Comparison of ENCODE assay signal across 9 cellular contexts in the genomic region with DNA sequence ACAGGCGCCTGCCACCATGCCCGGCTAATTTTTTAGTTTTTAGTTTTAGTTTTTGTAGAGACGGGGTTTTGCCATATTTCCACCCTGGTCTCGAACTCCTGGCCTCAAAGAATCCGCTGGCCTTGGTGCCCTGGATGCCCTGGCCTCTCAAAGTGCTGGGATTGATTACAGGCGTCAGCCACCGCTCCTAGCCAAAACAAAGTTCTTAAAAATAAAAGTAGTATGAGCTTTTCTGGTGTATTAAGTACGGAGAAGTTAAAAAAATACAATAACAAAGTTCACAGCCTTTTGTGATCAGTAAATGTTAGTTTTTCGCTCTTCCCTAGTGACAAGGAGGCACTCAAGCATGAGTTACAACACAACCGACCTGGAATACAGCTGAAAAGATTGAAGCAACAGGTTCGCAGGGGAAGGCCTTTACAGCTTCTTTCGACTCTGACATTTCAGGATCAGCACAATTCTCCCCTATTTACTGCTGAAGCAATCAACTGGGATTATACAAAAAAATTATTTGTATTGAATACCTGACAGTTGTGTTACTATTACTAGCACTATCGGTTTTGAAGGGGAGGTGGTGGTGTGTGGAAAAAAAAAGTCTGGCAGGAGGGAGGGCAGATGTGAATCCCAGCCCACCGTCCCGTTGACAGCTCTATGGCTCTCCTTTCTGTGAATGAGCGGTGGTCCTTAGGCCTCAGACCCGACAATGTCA. TPM values are rescaled to one million over a fixed set of nuclear protein-coding genes. Genes with fewer than 3 reads are reported as not detected.
DNase-seq lines count a peak whose midpoint lies in the region; ATAC-seq, FAIRE-seq and TF ChIP-seq lines count a peak whose summit lies in the region.
"Had no signal": no experiment of that assay in that cellular context is flagged by ENCODE, and none has a peak within 500 bp of the region (broad histone marks: within the 10 kb centered on the region; RNA-seq: fewer than 3 reads in every experiment).

No MANE protein-coding gene starts in this region.

- peaks cover 20% of the 10 kb centered on the region for H3K4me1 Mint-ChIP-seq in T-helper 1 cell treated with Interleukin-12 subunit alpha and Interleukin-12 subunit beta and Interleukin-4 antibody, amounts not matched to agents 30 μg/mL and 1 μg/mL, for 36 hours (ENCODE audit: low read depth)

- ATAC-seq in foreskin keratinocyte, result no peak
- no peak for ATAC-seq in HG02840 (IDR thresholded peaks at IDR 0.05; ENCODE audit: low FRiP score, unreplicated experiment)

- TF ChIP-seq CTCF in VCaP (conservative IDR thresholded peaks at IDR 0.05), result no peak
- TF ChIP-seq CTCF in foreskin keratinocyte (conservative IDR thresholded peaks at IDR 0.05), result no peak

- H3K9me3 ChIP-seq in skeletal muscle satellite cell (replicated peaks; ENCODE audit: low read length), result no peaks in the 10 kb centered on the region

- H3K27me3 Mint-ChIP-seq in T-helper 1 cell treated with Interleukin-12 subunit alpha and Interleukin-12 subunit beta and Interleukin-4 antibody, amounts not matched to agents 30 μg/mL and 1 μg/mL, for 36 hours (ENCODE audit: low read depth), result no peaks in the 10 kb centered on the region

- peak overlapping the region; percentile 70 for H3K4me3 ChIP-seq in skeletal muscle satellite cell (ENCODE audit: low read length)

- H3K9me3 Mint-ChIP-seq in T-helper 1 cell treated with Interleukin-12 subunit alpha and Interleukin-12 subunit beta and Interleukin-4 antibody, amounts not matched to agents 30 μg/mL and 1 μg/mL, for 36 hours, result no peaks in the 10 kb centered on the region

- H3K4me2 ChIP-seq in skeletal muscle satellite cell (ENCODE audit: low read length), result peak overlapping the region; percentile 81

- H3K27me3 ChIP-seq in foreskin keratinocyte, result no peaks in the 10 kb centered on the region
- H3K27me3 ChIP-seq in skeletal muscle satellite cell (ENCODE audit: control insufficient read depth, insufficient read depth, low read length), result no peaks in the 10 kb centered on the region

- H3K4me3 Mint-ChIP-seq in T-helper 1 cell treated with Interleukin-12 subunit alpha and Interleukin-12 subunit beta and Interleukin-4 antibody, amounts not matched to agents 30 μg/mL and 1 μg/mL, for 36 hours, result peak overlapping the region; percentile 90

- no peak for DNase-seq in T-helper 1 cell
- DNase-seq in foreskin keratinocyte, result no peak
- DNase-seq in HTR-8/SVneo (ENCODE audit: insufficient read length, low spot score), result no peak
- DNase-seq in NCI-H1436 (lab: John Stamatoyannopoulos, UW), result no peak

- no peaks in the 10 kb centered on the region for H3K36me3 ChIP-seq in skeletal muscle satellite cell (ENCODE audit: insufficient read depth, low read length)

- H3K9ac ChIP-seq in skeletal muscle satellite cell (ENCODE audit: low read depth, low read length), result peak overlapping the region; percentile 71

- H3K27ac Mint-ChIP-seq in T-helper 1 cell treated with Interleukin-12 subunit alpha and Interleukin-12 subunit beta and Interleukin-4 antibody, amounts not matched to agents 30 μg/mL and 1 μg/mL, for 36 hours, result peak overlapping the region; percentile 99

- FAIRE-seq in HTR-8/SVneo (lab: Jason Lieb, UNC), result no peak
- FAIRE-seq: endometrium had no signal

- peaks cover 19% of the 10 kb centered on the region for H3K4me1 ChIP-seq in foreskin keratinocyte
- H3K4me1 ChIP-seq in skeletal muscle satellite cell (ENCODE audit: control insufficient read depth, insufficient read depth, low read length), result peaks cover 6% of the 10 kb centered on the region

- H3K36me3 Mint-ChIP-seq in T-helper 1 cell treated with Interleukin-12 subunit alpha and Interleukin-12 subunit beta and Interleukin-4 antibody, amounts not matched to agents 30 μg/mL and 1 μg/mL, for 36 hours (ENCODE audit: low read depth), result no peaks in the 10 kb centered on the region

- H3K27ac ChIP-seq in VCaP (peak overlapping the region; percentile 88), foreskin keratinocyte (peak overlapping the region; percentile 70)

RNA-seq across cellular contexts. Expression of a gene that starts 0.9 kb away (rescaled TPM):
- 85.2 and 104 TPM in 2 replicates for total RNA-seq in foreskin keratinocyte
- polyA plus RNA-seq in foreskin keratinocyte, result 39.5 and 49.5 TPM in 2 replicates
- 50.7 and 60.6 TPM in 2 replicates for total RNA-seq in skeletal muscle satellite cell (2012; rRNA removed)
